Comparison of ENCODE assay signal across 8 cellular contexts in genomic region chr3:9422712-9423424, GRCh38. TPM values are rescaled to one million over a fixed set of nuclear protein-coding genes. Genes with fewer than 3 reads are reported as not detected.
DNase-seq lines count a peak whose midpoint lies in the region; ATAC-seq and TF ChIP-seq lines count a peak whose summit lies in the region.

No MANE protein-coding gene starts in this region.

- H3K27ac Mint-ChIP-seq in activated CD8-positive, alpha-beta memory T cell treated with anti-CD3 and anti-CD28 coated beads, Interleukin-2, amount 10 ng/mL, durations not matched to agents 7 days and 5 days: peak overlapping the region; percentile 76

- TF ChIP-seq CTCF in liver (IDR thresholded peaks at IDR 0.05; ENCODE audit: low read depth, low read length, missing input control): peak; percentile 45

- WGBS in liver: 6% methylated on average over 5 of the region's 5 CpGs

- H3K36me3 Mint-ChIP-seq in activated CD8-positive, alpha-beta memory T cell treated with anti-CD3 and anti-CD28 coated beads, Interleukin-2, amount 10 ng/mL, durations not matched to agents 7 days and 5 days: peaks cover 24% of the 10 kb centered on the region

- peak; percentile 52 for ATAC-seq in activated CD8-positive, alpha-beta memory T cell treated with anti-CD3 and anti-CD28 coated beads, Interleukin-2, amount 10 ng/mL, durations not matched to agents 7 days and 5 days
- ATAC-seq in SK-N-SH treated with all-trans-retinoic acid at 6 μM for 48 hours (peak; percentile 97), GM18502 (IDR thresholded peaks at IDR 0.05; ENCODE audit: poor library complexity, unreplicated experiment) (no peak)

- H3K27me3 ChIP-seq in duodenal mucosa (ENCODE audit: control insufficient read depth in 1 of 2, insufficient read depth in 2 of 2, low read length in 2 of 2): no peaks in the 10 kb centered on the region
- no peaks in the 10 kb centered on the region for H3K27me3 ChIP-seq in liver (ENCODE audit: control insufficient read depth in 4 of 4, insufficient read depth in 4 of 4, low read length in 3 of 4)
- no peaks in the 10 kb centered on the region for H3K27me3 ChIP-seq in stomach smooth muscle (ENCODE audit: control insufficient read depth in 1 of 2, insufficient read depth in 2 of 2, low read length in 2 of 2)

- no peaks in the 10 kb centered on the region for H3K27me3 Mint-ChIP-seq in activated CD8-positive, alpha-beta memory T cell treated with anti-CD3 and anti-CD28 coated beads, Interleukin-2, amount 10 ng/mL, durations not matched to agents 7 days and 5 days

- H3K4me1 ChIP-seq in duodenal mucosa (ENCODE audit: control insufficient read depth in 1 of 2, insufficient read depth in 2 of 2, low read length in 2 of 2) (peaks cover 23 to 41% of the 10 kb centered on the region in 2 donors), liver (ENCODE audit: control insufficient read depth in 4 of 4, insufficient read depth in 4 of 4, low read length in 3 of 4) (peaks cover 8 to 52% (median 45%) of the 10 kb centered on the region in 4 donors), stomach smooth muscle (ENCODE audit: control insufficient read depth, insufficient read depth, low read length) (peaks cover 11% of the 10 kb centered on the region)

- peaks cover 45% of the 10 kb centered on the region for H3K4me1 Mint-ChIP-seq in activated CD8-positive, alpha-beta memory T cell treated with anti-CD3 and anti-CD28 coated beads, Interleukin-2, amount 10 ng/mL, durations not matched to agents 7 days and 5 days

- H3K9me3 Mint-ChIP-seq in activated CD8-positive, alpha-beta memory T cell treated with anti-CD3 and anti-CD28 coated beads, Interleukin-2, amount 10 ng/mL, durations not matched to agents 7 days and 5 days (ENCODE audit: low read depth): no peaks in the 10 kb centered on the region

- H3K9ac ChIP-seq in duodenal mucosa (ENCODE audit: low read depth in 1 of 2, low read length in 2 of 2) (peak overlapping the region; percentile 5 to 20), liver (ENCODE audit: low read depth in 1 of 2, low read length in 2 of 2) (peak overlapping the region; percentile 56 to 85), stomach smooth muscle (ENCODE audit: low read length in 2 of 2) (peak overlapping the region; percentile 8 to 55)

- H3K9me3 ChIP-seq in duodenal mucosa (ENCODE audit: control insufficient read depth in 1 of 2, low read length in 2 of 2) (no peaks in the 10 kb centered on the region), liver (ENCODE audit: control insufficient read depth in 4 of 4, low read length in 3 of 4) (no peaks in the 10 kb centered on the region), stomach smooth muscle (ENCODE audit: control insufficient read depth in 2 of 2, low read length in 2 of 2) (no peaks in the 10 kb centered on the region)

- H3K4me3 Mint-ChIP-seq in activated CD8-positive, alpha-beta memory T cell treated with anti-CD3 and anti-CD28 coated beads, Interleukin-2, amount 10 ng/mL, durations not matched to agents 7 days and 5 days: no peak overlapping the region

- DNase-seq in activated CD8-positive, alpha-beta memory T cell treated with anti-CD3 and anti-CD28 coated beads, Interleukin-2, amount 10 ng/mL, durations not matched to agents 7 days and 5 days: no peak
- no peak for DNase-seq in activated CD8-positive, alpha-beta memory T cell treated with anti-CD3 and anti-CD28 coated beads, Interleukin-2, amount 50 U/mL, for 48 hours
- peak; percentile 86 for DNase-seq in NCI-H1048 (lab: John Stamatoyannopoulos, UW)

- peak; percentile 73 for TF ChIP-seq RAD21 in liver (IDR thresholded peaks at IDR 0.05)

- H3K27ac ChIP-seq in duodenal mucosa (ENCODE audit: low read depth, low read length) (peak overlapping the region; percentile 45), liver (ENCODE audit: low read depth in 1 of 2, low read length in 2 of 2) (peak overlapping the region; percentile 49 to 75), stomach smooth muscle (ENCODE audit: low read length) (peak overlapping the region; percentile 64)

- H3K36me3 ChIP-seq in duodenal mucosa (ENCODE audit: control insufficient read depth in 1 of 2, insufficient read depth in 2 of 2, low read length in 2 of 2): peaks cover 0 to 14% of the 10 kb centered on the region in 2 donors
- peaks cover 0 to 5% (median 3%) of the 10 kb centered on the region in 4 donors for H3K36me3 ChIP-seq in liver (ENCODE audit: control insufficient read depth in 4 of 4, insufficient read depth in 3 of 4, low read depth in 1 of 4, low read length in 3 of 4)
- peaks cover 10% of the 10 kb centered on the region in 2 donors for H3K36me3 ChIP-seq in stomach smooth muscle (ENCODE audit: control insufficient read depth in 2 of 2, insufficient read depth in 2 of 2, low read length in 2 of 2)

- CTCF ChIA-PET in activated CD8-positive, alpha-beta memory T cell treated with anti-CD3 and anti-CD28 coated beads, Interleukin-2, amount 10 ng/mL, durations not matched to agents 7 days and 5 days (lab: Charles Lee): interaction anchor here (1.9 kb wide), 1 partner anchor 69 kb away, joined by 6 read pairs; no protein-coding TSS in a partner anchor

- H3K4me3 ChIP-seq in duodenal mucosa (ENCODE audit: low read depth in 1 of 2, low read length in 2 of 2) (no peak overlapping the region), liver (ENCODE audit: low read depth in 1 of 3, low read length in 3 of 3) (peak overlapping the region in 1 of 3 donors; percentile 4), stomach smooth muscle (ENCODE audit: low read length in 2 of 2) (peak overlapping the region; percentile 2 to 9)

TF ChIP-seq in SK-N-SH treated with all-trans-retinoic acid at 6 μM for 48 hours, 23 proteins besides CTCF, POLR2A, EP300 and RAD21:
- peak; percentile 48; the same call in 1 of the 2 replicates for TF ChIP-seq TCF4 (CRISPR knock-in tag; IDR thresholded peaks at IDR 0.05; ENCODE audit: borderline replicate concordance)
- TF ChIP-seq ESRRG (CRISPR knock-in tag; IDR thresholded peaks at IDR 0.05): no peak
- TF ChIP-seq CREB5 (CRISPR knock-in tag; IDR thresholded peaks at IDR 0.05; ENCODE audit: low read depth): 0 out of 2 replicates have a peak, but pooled peaks have one; percentile 44
- TF ChIP-seq ISL1 (CRISPR knock-in tag; IDR thresholded peaks at IDR 0.05): peak; percentile 51

TF ChIP-seq in liver, 16 proteins besides CTCF, POLR2A, EP300 and RAD21 (continues in another document):
- peak; percentile 69 for TF ChIP-seq YY1 (IDR thresholded peaks at IDR 0.05)
- peak; percentile 84 to 90 for TF ChIP-seq JUND (IDR thresholded peaks at IDR 0.05)
- peak; percentile 58 for TF ChIP-seq ZBTB33 (IDR thresholded peaks at IDR 0.05)
- peak; percentile 92 for TF ChIP-seq ATF3 (IDR thresholded peaks at IDR 0.05)
- peak; percentile 81 for TF ChIP-seq FOXA2 (IDR thresholded peaks at IDR 0.05)
- TF ChIP-seq HNF4A (conservative IDR thresholded peaks at IDR 0.05): peak; percentile 87 to 90
- TF ChIP-seq RXRA (IDR thresholded peaks at IDR 0.05): peak; percentile 61 to 77
- TF ChIP-seq TAF1 (conservative IDR thresholded peaks at IDR 0.05): peak; percentile 95
- peak; percentile 61 for TF ChIP-seq NR2F2 (IDR thresholded peaks at IDR 0.05)
- peak; percentile 68 for TF ChIP-seq MAX (IDR thresholded peaks at IDR 0.05)
- TF ChIP-seq GABPA (IDR thresholded peaks at IDR 0.05 in 1 of 2, conservative IDR thresholded peaks at IDR 0.05 in 1 of 2): peak in 1 of 2 donors; percentile 73
- TF ChIP-seq HNF4G (IDR thresholded peaks at IDR 0.05): peak; percentile 76

RNA-seq across cellular contexts. Expression of gene SETD5, which starts 25.5 kb away (rescaled TPM):
- total RNA-seq in activated CD8-positive, alpha-beta memory T cell treated with anti-CD3 and anti-CD28 coated beads, Interleukin-2, amount 10 ng/mL, durations not matched to agents 7 days and 5 days: 100 to 1,000 TPM; 136 to 147 TPM
- total RNA-seq in liver: 10 to 100 TPM; 20.6 to 76.6 TPM
- polyA plus RNA-seq in liver: 10 to 100 TPM; 17.9 to 28.0 TPM

Comparison
In these comparisons a context has a peak if more than half of its experiments do, and no peak if none do; other contexts are left out.
1. H3K4me3 ChIP-seq: peak in stomach smooth muscle (2 of 2); none in duodenal mucosa (0 of 2).
2. H3K9ac ChIP-seq: peak in every context shown above with its lines; median percentile 70 in liver; 32 in stomach smooth muscle; 12 in duodenal mucosa.
3. Peak in every context shown above with its lines, with median percentiles within 50 percentile points of each other: H3K27ac ChIP-seq.